ENCODE assay signal across 21 cellular contexts in genomic region chr1:172895761-172896160, GRCh38.
DNase-seq lines count a peak whose midpoint lies in the region; ATAC-seq, FAIRE-seq and TF ChIP-seq lines count a peak whose summit lies in the region.
"Had no signal": no experiment of that assay in that cellular context is flagged by ENCODE, and none has a peak within 500 bp of the region (broad histone marks: within the 10 kb centered on the region; RNA-seq: fewer than 3 reads in every experiment).

No MANE protein-coding gene starts in this region.

- H3K9me2 ChIP-seq in GM23248 (ENCODE audit: insufficient read depth) (no peaks in the 10 kb centered on the region), SK-N-SH (no peaks in the 10 kb centered on the region)

- H3K36me3 ChIP-seq in GM23248 (ENCODE audit: low read depth) (no peaks in the 10 kb centered on the region), SK-N-SH (replicated peaks in 1 of 2; ENCODE audit: control insufficient read depth in 1 of 2, insufficient read depth in 2 of 2, low read length in 1 of 2) (no peaks in the 10 kb centered on the region)

- CTCF ChIA-PET in A549 (lab: Yijun Ruan, JAX) = interaction anchor here (1.1 to 1.5 kb wide), 2 partner anchors 150 to 306 kb away, joined by 3 read pairs; no protein-coding TSS in a partner anchor
- CTCF ChIA-PET in SK-N-SH (lab: Yijun Ruan, JAX) = interaction anchor here (0.9 to 1.2 kb wide), 2 partner anchors 10 to 14 kb away, joined by 3 read pairs; no protein-coding TSS in a partner anchor

- TF ChIP-seq POLR2A in A549 (IDR thresholded peaks at IDR 0.05; ENCODE audit: low read length) (no peak), lower leg skin (IDR thresholded peaks at IDR 0.05) (no peak)

- ATAC-seq in A549 = peak; percentile 79 to 89; a peak in 5 of 6 replicates
- no peak for ATAC-seq in GM18517 (IDR thresholded peaks at IDR 0.05; ENCODE audit: unreplicated experiment)
- ATAC-seq: foreskin keratinocyte, Right ventricle myocardium inferior had no signal

- H3F3A ChIP-seq in GM23248 (ENCODE audit: insufficient read depth) (peaks cover 10% of the 10 kb centered on the region), SK-N-SH (replicated peaks; ENCODE audit: insufficient read depth) (peaks cover 19% of the 10 kb centered on the region)

- H3K9me3 Mint-ChIP-seq in immature natural killer cell = no peaks in the 10 kb centered on the region
- H3K9me3 Mint-ChIP-seq: activated CD4-positive, alpha-beta memory T cell treated with anti-CD3 and anti-CD28 coated beads for 36 hours; activated T-cell treated with anti-CD3 and anti-CD28 coated beads, Interleukin-2, amount 50 U/mL, for 24 hours; nephron progenitor cell had no signal

- H2AFZ ChIP-seq in GM23248 (no peak overlapping the region), SK-N-SH (ENCODE audit: low read depth) (no peak overlapping the region)

- no peak overlapping the region for H3K4me3 ChIP-seq in A549
- H3K4me3 ChIP-seq in GM23248 = no peak overlapping the region
- H3K4me3 ChIP-seq in SK-N-SH (ENCODE audit: low read depth in 2 of 2, low read length in 1 of 2) = no peak overlapping the region
- no peak overlapping the region for H3K4me3 ChIP-seq in lower leg skin (ENCODE audit: low read depth, poor library complexity, severe bottlenecking)

- DNase-seq in A549 (ENCODE audit: low read depth in 1 of 2, low spot score in 1 of 2) = peak; percentile 46 to 92
- DNase-seq in GM23248 = no peak
- DNase-seq in SK-N-SH = no peak
- no peak for DNase-seq in immature natural killer cell
- DNase-seq in T-helper 1 cell = no peak
- DNase-seq in lower leg skin (ENCODE audit: low spot score in 2 of 2) = no peak
- no peak for DNase-seq in nucleus accumbens (lab: John Stamatoyannopoulos, UW)
- DNase-seq: activated T-cell treated with anti-CD3 and anti-CD28 coated beads, Interleukin-2, amount 50 U/mL, for 24 hours; cortex of kidney; foreskin keratinocyte; hippocampal formation; Kasumi-1; kidney; NCI-H1417; nephron progenitor cell had no signal

- H3K9ac ChIP-seq in GM23248 (no peak overlapping the region), SK-N-SH (no peak overlapping the region)

- peak overlapping the region in 5 of 6 donors; percentile 12 to 90 (median 74) for H3K27ac Mint-ChIP-seq in immature natural killer cell
- H3K27ac Mint-ChIP-seq: activated CD4-positive, alpha-beta memory T cell treated with anti-CD3 and anti-CD28 coated beads for 36 hours; CD14-positive monocyte; nephron progenitor cell; progenitor cell of endocrine pancreas had no signal

- peak in 1 of 2 experiments; percentile 10; a peak in 2 of 5 replicates for TF ChIP-seq RAD21 in A549 (conservative IDR thresholded peaks at IDR 0.05 in 1 of 2, IDR thresholded peaks at IDR 0.05 in 1 of 2)
- no peak for TF ChIP-seq RAD21 in SK-N-SH (IDR thresholded peaks at IDR 0.05; ENCODE audit: low read length)

- FAIRE-seq in A549 (lab: Jason Lieb, UNC) = peak; percentile 95
- FAIRE-seq: kidney had no signal

- WGBS in A549 (ENCODE audit: missing lambda C conversion rate) = 6% methylated on average over 1 of the region's 1 CpG
- 97 to 100% methylated on average over 1 of the region's 1 CpG for WGBS in GM23248 (ENCODE audit: low coverage in 1 of 2, low lambda C conversion rate in 2 of 2, missing lambda C conversion rate in 2 of 2), 2 experiments
- 73% methylated on average over 1 of the region's 1 CpG for WGBS in SK-N-SH (ENCODE audit: low lambda C conversion rate)
- WGBS in lower leg skin, 2 donors = 92 to 96% methylated on average over 1 of the region's 1 CpG

- POLR2A ChIA-PET in A549 (lab: Yijun Ruan, JAX) = no interaction called here
- POLR2A ChIA-PET in SK-N-SH (lab: Yijun Ruan, JAX) = no interaction called here

- H3K36me3 Mint-ChIP-seq in immature natural killer cell = peaks cover 0 to 5% (median 0%) of the 10 kb centered on the region in 3 donors
- H3K36me3 Mint-ChIP-seq: CD14-positive monocyte, memory B cell had no signal

- H3K27ac ChIP-seq in A549 = peak overlapping the region in 1 of 2 experiments; percentile 65; a peak in 3 of 6 replicates
- H3K27ac ChIP-seq in GM23248 = no peak overlapping the region
- peak overlapping the region in 1 of 2 experiments; percentile 69; a peak in 1 of 4 replicates for H3K27ac ChIP-seq in SK-N-SH (ENCODE audit: low read depth in 2 of 2, low read length in 1 of 2)

- H3K4me2 ChIP-seq in A549 = peak overlapping the region; percentile 65
- H3K4me2 ChIP-seq in GM23248 (ENCODE audit: unreplicated experiment) = peak overlapping the region; percentile 73
- no peak overlapping the region for H3K4me2 ChIP-seq in SK-N-SH

- peaks cover 0 to 3% (median 2%) of the 10 kb centered on the region in 3 donors for H3K27me3 Mint-ChIP-seq in immature natural killer cell (ENCODE audit: low read depth in 3 of 3)
- H3K27me3 Mint-ChIP-seq: memory B cell, progenitor cell of endocrine pancreas had no signal

- H4K20me1 ChIP-seq in GM23248 (ENCODE audit: insufficient read depth) (no peaks in the 10 kb centered on the region), SK-N-SH (ENCODE audit: insufficient read depth) (no peaks in the 10 kb centered on the region)

- peak overlapping the region; percentile 66 to 82 (median 72) for H3K4me3 Mint-ChIP-seq in immature natural killer cell
- H3K4me3 Mint-ChIP-seq: nephron progenitor cell had no signal

- intact Hi-C loops in lower leg skin (cut with DNase I; ENCODE audit: low total_unique reads) = no loop called here

- in situ Hi-C loops in GM23248 (cut with MboI) = no loop called here

- H3K4me1 ChIP-seq in A549 (peaks cover 34% of the 10 kb centered on the region), GM23248 (ENCODE audit: insufficient read depth) (peaks cover 30% of the 10 kb centered on the region), SK-N-SH (ENCODE audit: control insufficient read depth in 1 of 2, insufficient read depth in 2 of 2, low read depth in 1 of 2, low read length in 1 of 2) (peaks cover 0 to 21% of the 10 kb centered on the region in 2 experiments; a peak in 3 of 4 replicates)

- H3K27me3 ChIP-seq in GM23248 (replicated peaks; ENCODE audit: insufficient read depth) (no peaks in the 10 kb centered on the region), SK-N-SH (ENCODE audit: insufficient read depth) (no peaks in the 10 kb centered on the region)
- H3K27me3 ChIP-seq: foreskin keratinocyte had no signal

- H3K9me3 ChIP-seq in A549 = no peaks in the 10 kb centered on the region
- H3K9me3 ChIP-seq in GM23248 (ENCODE audit: low read depth) = no peaks in the 10 kb centered on the region
- H3K9me3 ChIP-seq in SK-N-SH = no peaks in the 10 kb centered on the region

- TF ChIP-seq CTCF in A549 (IDR thresholded peaks at IDR 0.05) (no peak), SK-N-SH (IDR thresholded peaks at IDR 0.05) (no peak), lower leg skin (IDR thresholded peaks at IDR 0.05) (no peak)

- H3K79me2 ChIP-seq in GM23248 (ENCODE audit: insufficient read depth) = no peaks in the 10 kb centered on the region
- H3K79me2 ChIP-seq in SK-N-SH (ENCODE audit: insufficient read depth) = no peaks in the 10 kb centered on the region

- peaks cover 31 to 57% of the 10 kb centered on the region in 2 donors for H3K4me1 Mint-ChIP-seq in immature natural killer cell

- TF ChIP-seq EP300 in A549 (IDR thresholded peaks at IDR 0.05) = no peak; a peak in 1 of 5 replicates
- TF ChIP-seq EP300 in SK-N-SH (IDR thresholded peaks at IDR 0.05; ENCODE audit: borderline replicate concordance in 1 of 2, low read depth in 1 of 2, low read length in 1 of 2) = no peak; a peak in 1 of 4 replicates

TF ChIP-seq in A549, 52 proteins besides CTCF, POLR2A, EP300 and RAD21 (continues in another document):
- no peak for TF ChIP-seq ZFP36 (IDR thresholded peaks at IDR 0.05; ENCODE audit: borderline replicate concordance, partially characterized antibody)
- TF ChIP-seq GATA3 (IDR thresholded peaks at IDR 0.05; ENCODE audit: borderline replicate concordance) = peak; percentile 85
- TF ChIP-seq E2F6 (IDR thresholded peaks at IDR 0.05; ENCODE audit: borderline replicate concordance, low read depth) = no peak
- TF ChIP-seq MAFK (IDR thresholded peaks at IDR 0.05; ENCODE audit: partially characterized antibody) = no peak
- TF ChIP-seq NR3C1 (IDR thresholded peaks at IDR 0.05) = no peak
- no peak for TF ChIP-seq HDAC2 (IDR thresholded peaks at IDR 0.05)
- TF ChIP-seq HOXB13 (CRISPR knock-in tag; IDR thresholded peaks at IDR 0.05; ENCODE audit: low read depth) = no peak

TF ChIP-seq in SK-N-SH, 30 proteins besides CTCF, POLR2A, EP300 and RAD21:
- TF ChIP-seq TCF12 (IDR thresholded peaks at IDR 0.05) (peak; percentile 45; the same call in 1 of the 2 replicates), USF2 (IDR thresholded peaks at IDR 0.05; ENCODE audit: borderline replicate concordance, low read depth, low read length) (no peak), PBX3 (IDR thresholded peaks at IDR 0.05) (peak; percentile 28; the same call in 1 of the 2 replicates)

Comparison
In these comparisons a context has a peak if more than half of its experiments do, and no peak if none do; other contexts are left out.
1. DNase-seq: peak in A549 (2 of 2); none in GM23248 (single experiment), SK-N-SH (single experiment), immature natural killer cell (0 of 3), T-helper 1 cell (0 of 5), lower leg skin (0 of 2) and nucleus accumbens (0 of 56).
2. Of the 12 proteins assayed by ChIP-seq in both A549 and SK-N-SH: peak only in A549: SMC3; only in SK-N-SH: none; in both: PBX3; in neither: 8; mixed calls (peak in some experiments, not most) for 2.